ENCODE assay signal across 9 cellular contexts in genomic region chr2:39665811-39666488, GRCh38. TPM values are rescaled to one million over a fixed set of nuclear protein-coding genes. Genes with fewer than 3 reads are reported as not detected.
DNase-seq lines count a peak whose midpoint lies in the region; ATAC-seq lines count a peak whose summit lies in the region.
"Had no signal": no experiment of that assay in that cellular context is flagged by ENCODE, and none has a peak within 500 bp of the region (broad histone marks: within the 10 kb centered on the region; RNA-seq: fewer than 3 reads in every experiment).

TSS of gene TMEM178A (plus strand) at chr2:39665917. CDS start at chr2:39665975, 58 bp downstream.

- H3K27ac Mint-ChIP-seq in activated CD4-positive, alpha-beta T cell treated with anti-CD3 and anti-CD28 coated beads, Interleukin-2, amount 10 ng/mL, durations not matched to agents 24 days and 14 days = no peak within 1 kb of the TSS
- no peak within 1 kb of the TSS for H3K27ac Mint-ChIP-seq in activated CD4-positive, alpha-beta memory T cell treated with anti-CD3 and anti-CD28 coated beads for 36 hours

- intact Hi-C loops in activated CD4-positive, alpha-beta T cell treated with anti-CD3 and anti-CD28 coated beads, Interleukin-2, amount 10 ng/mL, durations not matched to agents 24 days and 14 days (cut with micrococcal nuclease) = no loop called here
- intact Hi-C loops in activated CD4-positive, alpha-beta memory T cell treated with anti-CD3 and anti-CD28 coated beads for 36 hours (cut with micrococcal nuclease) = no loop called here

- H3K9me3 Mint-ChIP-seq in activated CD4-positive, alpha-beta T cell treated with anti-CD3 and anti-CD28 coated beads, Interleukin-2, amount 10 ng/mL, durations not matched to agents 24 days and 14 days = no peaks in the 10 kb centered on the region
- no peaks in the 10 kb centered on the region for H3K9me3 Mint-ChIP-seq in activated CD4-positive, alpha-beta memory T cell treated with anti-CD3 and anti-CD28 coated beads for 36 hours

- CTCF ChIA-PET in activated CD4-positive, alpha-beta memory T cell treated with anti-CD3 and anti-CD28 coated beads for 36 hours (lab: Charles Lee) = no interaction called here

- peaks cover 6% of the 10 kb centered on the region for H3K4me1 Mint-ChIP-seq in activated CD4-positive, alpha-beta T cell treated with anti-CD3 and anti-CD28 coated beads, Interleukin-2, amount 10 ng/mL, durations not matched to agents 24 days and 14 days
- peaks cover 9% of the 10 kb centered on the region for H3K4me1 Mint-ChIP-seq in activated CD4-positive, alpha-beta memory T cell treated with anti-CD3 and anti-CD28 coated beads for 36 hours (ENCODE audit: low read depth)

- peak within 1 kb of the TSS; percentile 39 for H2AFZ ChIP-seq in trophoblast cell (ENCODE audit: insufficient read depth, low read length, poor library complexity)

- no peaks in the 10 kb centered on the region for H3K36me3 ChIP-seq in trophoblast cell (ENCODE audit: control insufficient read depth in 1 of 2, insufficient read depth in 2 of 2, low read length in 2 of 2)

- no peak for DNase-seq in activated CD4-positive, alpha-beta T cell treated with anti-CD3 and anti-CD28 coated beads, Interleukin-2, amount 10 ng/mL, durations not matched to agents 24 days and 14 days
- no peak for DNase-seq in activated CD4-positive, alpha-beta T cell treated with anti-CD3 and anti-CD28 coated beads for 1 hour
- DNase-seq in activated CD4-positive, alpha-beta memory T cell treated with anti-CD3 and anti-CD28 coated beads for 36 hours = no peak
- DNase-seq in glomerular visceral epithelial cell (ENCODE audit: extremely low spot score) (peak; percentile 22), trophoblast cell (peak in 1 of 2 donors; percentile 15), SIG-M5 (lab: John Stamatoyannopoulos, UW) (no peak)
- DNase-seq in stimulated activated CD4-positive, alpha-beta T cell treated with anti-CD3 and anti-CD28 coated beads, Interleukin-12 subunit alpha, Interleukin-12 subunit beta, amount 100 ng/mL, for 4 hours = no peak

- H3K14ac ChIP-seq in trophoblast cell (ENCODE audit: low read length) = no peak within 1 kb of the TSS

- no peak within 1 kb of the TSS for H4K91ac ChIP-seq in trophoblast cell (ENCODE audit: low read depth, low read length)

- no peak for ATAC-seq in HG03135 (IDR thresholded peaks at IDR 0.05; ENCODE audit: unreplicated experiment)

- peak within 1 kb of the TSS; percentile 96 for H3K4me2 ChIP-seq in trophoblast cell (ENCODE audit: low read length)

- H3K23ac ChIP-seq in trophoblast cell (ENCODE audit: low read length) = peak within 1 kb of the TSS; percentile 50

- peaks cover 1% of the 10 kb centered on the region for H3K36me3 Mint-ChIP-seq in activated CD4-positive, alpha-beta T cell treated with anti-CD3 and anti-CD28 coated beads, Interleukin-2, amount 10 ng/mL, durations not matched to agents 24 days and 14 days (ENCODE audit: low read depth)
- no peaks in the 10 kb centered on the region for H3K36me3 Mint-ChIP-seq in activated CD4-positive, alpha-beta memory T cell treated with anti-CD3 and anti-CD28 coated beads for 36 hours

- H3K27me3 ChIP-seq in trophoblast cell (ENCODE audit: insufficient read depth, low read length) = peaks cover 35% of the 10 kb centered on the region

- H4K12ac ChIP-seq in trophoblast cell (ENCODE audit: low read depth, low read length) = no peak within 1 kb of the TSS

- H3K9me3 ChIP-seq in trophoblast cell (ENCODE audit: insufficient read depth, low read depth, low read length) = no peaks in the 10 kb centered on the region

- POLR2A ChIA-PET in activated CD4-positive, alpha-beta memory T cell treated with anti-CD3 and anti-CD28 coated beads for 36 hours (lab: Charles Lee) = no interaction called here

- H2AK5ac ChIP-seq in trophoblast cell (ENCODE audit: low read length) = no peak within 1 kb of the TSS

- H2BK12ac ChIP-seq in trophoblast cell (ENCODE audit: low read length) = no peak within 1 kb of the TSS

- H3K4me3 Mint-ChIP-seq in activated CD4-positive, alpha-beta T cell treated with anti-CD3 and anti-CD28 coated beads, Interleukin-2, amount 10 ng/mL, durations not matched to agents 24 days and 14 days = peak within 1 kb of the TSS; percentile 69
- peak within 1 kb of the TSS; percentile 49 for H3K4me3 Mint-ChIP-seq in activated CD4-positive, alpha-beta memory T cell treated with anti-CD3 and anti-CD28 coated beads for 36 hours

- H4K8ac ChIP-seq in trophoblast cell (ENCODE audit: low read depth, low read length) = no peak within 1 kb of the TSS

- no peaks in the 10 kb centered on the region for H3K4me1 ChIP-seq in trophoblast cell (ENCODE audit: control insufficient read depth in 1 of 2, insufficient read depth in 2 of 2, low read length in 2 of 2)

- no peak within 1 kb of the TSS for H3K27ac ChIP-seq in trophoblast cell (ENCODE audit: low read depth, low read length)

- peak within 1 kb of the TSS; percentile 80 for H3K4me3 ChIP-seq in trophoblast cell (ENCODE audit: low read depth, low read length)

- H3K9ac ChIP-seq in trophoblast cell (ENCODE audit: low read length) = peak within 1 kb of the TSS; percentile 78

- H2BK120ac ChIP-seq in trophoblast cell (ENCODE audit: insufficient read depth, low read length, poor library complexity) = no peak within 1 kb of the TSS

- no peaks in the 10 kb centered on the region for H3K79me2 ChIP-seq in trophoblast cell (ENCODE audit: control insufficient read depth, insufficient read depth, low read length, poor library complexity)

- peaks cover 2% of the 10 kb centered on the region for H3K79me1 ChIP-seq in trophoblast cell (ENCODE audit: low read length)

- no peak within 1 kb of the TSS for H3K4ac ChIP-seq in trophoblast cell (ENCODE audit: low read depth, low read length)

- WGBS in trophoblast cell (ENCODE audit: extremely low coverage, insufficient coverage, insufficient read length) = no CpG with 5 or more reads among the region's 90 CpGs

- no peak within 1 kb of the TSS for H2BK5ac ChIP-seq in trophoblast cell (ENCODE audit: low read depth, low read length, poor library complexity)

- no peak within 1 kb of the TSS for H3K18ac ChIP-seq in trophoblast cell (ENCODE audit: low read length)

- H3K27me3 Mint-ChIP-seq in activated CD4-positive, alpha-beta T cell treated with anti-CD3 and anti-CD28 coated beads, Interleukin-2, amount 10 ng/mL, durations not matched to agents 24 days and 14 days = peaks cover 75% of the 10 kb centered on the region
- H3K27me3 Mint-ChIP-seq in activated CD4-positive, alpha-beta memory T cell treated with anti-CD3 and anti-CD28 coated beads for 36 hours = peaks cover 56% of the 10 kb centered on the region

RNA-seq across cellular contexts. Expression of gene TMEM178A, which starts in this region (rescaled TPM):
- total RNA-seq in activated CD4-positive, alpha-beta T cell treated with anti-CD3 and anti-CD28 coated beads, Interleukin-2, amount 10 ng/mL, durations not matched to agents 24 days and 14 days = 0.14 TPM in 1 of 2 replicates, not detected in the other
- total RNA-seq in activated CD4-positive, alpha-beta memory T cell treated with anti-CD3 and anti-CD28 coated beads for 36 hours = under 1 TPM; 0.29 to 0.48 TPM
- 3.7 and 3.9 TPM in 2 replicates for polyA plus RNA-seq in trophoblast cell (2013)
- total RNA-seq: activated CD8-positive, alpha-beta memory T cell treated with anti-CD3 and anti-CD28 coated beads for 36 hours had no signal
